In the genomic region with DNA sequence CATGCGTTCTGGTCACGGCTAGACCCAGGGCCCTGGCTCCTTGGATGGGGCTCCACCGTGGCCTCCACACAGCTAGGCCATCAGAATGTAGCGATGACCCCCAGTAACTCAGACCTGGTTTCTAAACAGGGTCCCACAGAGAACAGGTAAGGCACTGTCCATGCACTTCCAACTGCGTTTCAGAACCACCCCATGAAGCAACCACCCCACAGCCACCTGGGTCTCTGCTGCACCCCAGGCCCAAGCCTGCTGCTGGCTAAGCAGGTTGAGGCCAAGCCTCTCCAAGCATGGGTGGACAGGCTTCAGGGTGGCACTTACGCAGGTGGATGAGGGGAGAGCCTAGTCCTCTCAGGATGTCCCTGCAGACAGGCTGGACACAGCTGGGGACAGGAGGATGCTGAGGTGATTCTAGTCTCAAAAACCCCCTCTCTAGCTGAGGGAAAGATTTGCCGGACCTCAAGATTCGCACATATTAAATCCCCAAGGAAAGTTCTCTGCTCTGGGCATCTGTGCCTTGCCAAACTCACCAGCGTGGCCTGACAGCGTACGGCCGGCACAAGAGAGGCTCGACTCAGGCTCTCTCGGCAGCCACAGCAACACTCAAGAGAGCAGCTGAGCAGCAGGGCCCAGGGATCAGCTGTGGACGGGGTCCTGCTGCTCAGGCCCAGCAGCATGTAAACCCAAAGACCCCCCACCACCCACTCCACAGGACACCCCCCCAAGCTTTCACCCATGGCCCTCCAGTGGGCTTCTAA, we compare ENCODE assay signal across 17 cellular contexts.
"Had no signal": no experiment of that assay in that cellular context is flagged by ENCODE, and none has a peak within 500 bp of the region (broad histone marks: within the 10 kb centered on the region; RNA-seq: fewer than 3 reads in every experiment).

No MANE protein-coding gene starts in this region.

- H3K27ac Mint-ChIP-seq: activated CD4-positive, alpha-beta T cell treated with anti-CD3 and anti-CD28 coated beads, Interleukin-2, amount 10 ng/mL, durations not matched to agents 24 days and 14 days; nephron progenitor cell; progenitor cell of endocrine pancreas; T-helper 1 cell treated with Interleukin-12 subunit alpha and Interleukin-12 subunit beta and Interleukin-4 antibody, amounts not matched to agents 30 μg/mL and 1 μg/mL, for 36 hours had no signal

- H3K9me3 ChIP-seq: esophagus muscularis mucosa, gastroesophageal sphincter, SJSA1 had no signal

- H3K4me3 ChIP-seq: esophagus muscularis mucosa, gastroesophageal sphincter, SJSA1 had no signal

- H3K27me3 ChIP-seq: esophagus muscularis mucosa, gastroesophageal sphincter, SJSA1 had no signal

- H3K9me3 Mint-ChIP-seq: activated CD4-positive, alpha-beta T cell treated with anti-CD3 and anti-CD28 coated beads, Interleukin-2, amount 10 ng/mL, durations not matched to agents 24 days and 14 days; nephron progenitor cell; stimulated activated naive CD8-positive, alpha-beta T cell treated with anti-CD3 and anti-CD28 coated beads, Interleukin-15, amount 100 ng/mL, for 72 hours; T-helper 1 cell treated with Interleukin-12 subunit alpha and Interleukin-12 subunit beta and Interleukin-4 antibody, amounts not matched to agents 30 μg/mL and 1 μg/mL, for 36 hours had no signal

- DNase-seq: activated CD4-positive, alpha-beta T cell treated with anti-CD3 and anti-CD28 coated beads, Interleukin-2, amount 10 ng/mL, durations not matched to agents 24 days and 14 days; activated CD8-positive, alpha-beta memory T cell treated with anti-CD3 and anti-CD28 coated beads for 24 hours; activated CD8-positive, alpha-beta memory T cell treated with anti-CD3 and anti-CD28 coated beads, Interleukin-2, amount 50 U/mL, for 48 hours; activated naive CD4-positive, alpha-beta T cell treated with Interleukin-2 at 50 U/mL for 16 hours; dermis blood vessel endothelial cell; effector memory CD4-positive, alpha-beta T cell; midbrain; nephron progenitor cell; occipital lobe; stimulated activated CD4-positive, alpha-beta T cell treated with anti-CD3 and anti-CD28 coated beads, Interleukin-4, amount 100 ng/mL, for 1 hour; stimulated activated naive CD8-positive, alpha-beta T cell treated with anti-CD3 and anti-CD28 coated beads, Interleukin-15, amount 100 ng/mL, for 72 hours; trophoblast cell had no signal

- ATAC-seq: gastroesophageal sphincter had no signal

- H3K27me3 Mint-ChIP-seq: activated CD4-positive, alpha-beta T cell treated with anti-CD3 and anti-CD28 coated beads, Interleukin-2, amount 10 ng/mL, durations not matched to agents 24 days and 14 days; progenitor cell of endocrine pancreas; stimulated activated naive CD8-positive, alpha-beta T cell treated with anti-CD3 and anti-CD28 coated beads, Interleukin-15, amount 100 ng/mL, for 72 hours had no signal

- H3K4me3 Mint-ChIP-seq: activated CD4-positive, alpha-beta T cell treated with anti-CD3 and anti-CD28 coated beads, Interleukin-2, amount 10 ng/mL, durations not matched to agents 24 days and 14 days; nephron progenitor cell; stimulated activated naive CD8-positive, alpha-beta T cell treated with anti-CD3 and anti-CD28 coated beads, Interleukin-15, amount 100 ng/mL, for 72 hours; T-helper 1 cell treated with Interleukin-12 subunit alpha and Interleukin-12 subunit beta and Interleukin-4 antibody, amounts not matched to agents 30 μg/mL and 1 μg/mL, for 36 hours had no signal

- H3K27ac ChIP-seq: esophagus muscularis mucosa, gastroesophageal sphincter, SJSA1 had no signal
